9 cellular contexts compared by ENCODE assay signal in the genomic region with DNA sequence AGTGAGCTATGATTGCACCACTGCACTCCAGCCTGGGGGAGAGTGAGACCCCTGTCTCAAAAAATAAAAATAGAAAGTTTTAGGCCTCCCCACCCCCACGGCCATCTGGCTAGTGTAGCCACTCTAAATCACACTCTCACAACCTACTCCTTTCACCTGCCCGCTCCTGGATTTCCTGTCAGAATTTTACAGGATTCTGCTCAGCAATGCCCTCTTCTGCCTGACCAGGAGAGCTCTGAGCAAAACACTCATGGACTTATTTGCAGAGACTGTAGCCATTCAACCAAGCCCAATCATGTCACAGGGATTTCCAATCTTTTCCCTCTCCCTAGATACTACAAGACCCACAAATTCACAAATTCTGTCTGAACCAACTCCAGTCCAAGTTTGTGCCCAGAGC.
A peak's percentile ranks its signal among the peaks of the same experiment; 100 is the strongest.
DNase-seq lines count a peak whose midpoint lies in the region; ATAC-seq, FAIRE-seq and TF ChIP-seq lines count a peak whose summit lies in the region.
"Had no signal": no experiment of that assay in that cellular context is flagged by ENCODE, and none has a peak within 500 bp of the region (broad histone marks: within the 10 kb centered on the region; RNA-seq: fewer than 3 reads in every experiment).

No MANE protein-coding gene starts in this region.

- DNase-seq in Calu3 (peak; percentile 44), cerebellum (ENCODE audit: low spot score) (peak; percentile 73), HepG2 (ENCODE audit: low spot score) (peak; percentile 35), GM19240 (ENCODE audit: insufficient read length, low spot score) (no peak), middle frontal gyrus (ENCODE audit: extremely low spot score, low spot score) (no peak), superior temporal gyrus (ENCODE audit: extremely low spot score) (no peak)
- DNase-seq: GDM1 had no signal

- H3K9ac ChIP-seq in Loucy (ENCODE audit: low read depth, low read length, poor library complexity, severe bottlenecking) = no peak overlapping the region
- H3K9ac ChIP-seq in HepG2 (ENCODE audit: insufficient read depth, low read depth, low read length) = no peak overlapping the region

- TF ChIP-seq POLR2A in HepG2 (IDR thresholded peaks at IDR 0.05; ENCODE audit: insufficient read depth in 1 of 2, low read depth in 2 of 2, low read length in 2 of 2) = no peak

- WGBS in HepG2 (ENCODE audit: low lambda C conversion rate) = 47% methylated on average over 2 of the region's 2 CpGs

- POLR2A ChIA-PET in HepG2 (lab: Yijun Ruan, JAX) = no interaction called here

- no peaks in the 10 kb centered on the region for H3K9me3 Mint-ChIP-seq in Calu3 (ENCODE audit: low read depth, unreplicated experiment)

- TF ChIP-seq CTCF in Calu3 (IDR thresholded peaks at IDR 0.05; ENCODE audit: unreplicated experiment) = no peak
- TF ChIP-seq CTCF in Loucy (conservative IDR thresholded peaks at IDR 0.05; ENCODE audit: low read length) = peak; percentile 23; the same call in 1 of the 2 replicates
- TF ChIP-seq CTCF in HepG2 (CRISPR knock-in tag; IDR thresholded peaks at IDR 0.05) = peak; percentile 71

- TF ChIP-seq EP300 in HepG2 (IDR thresholded peaks at IDR 0.05; ENCODE audit: low read depth in 2 of 2, low read length in 2 of 2) (no peak), HepG2 (CRISPR knock-in tag; IDR thresholded peaks at IDR 0.05; ENCODE audit: borderline replicate concordance) (no peak)

- H3K4me3 ChIP-seq in Loucy (ENCODE audit: low read length, poor library complexity, severe bottlenecking) (no peak overlapping the region), HepG2 (replicated peaks in 1 of 3; ENCODE audit: insufficient read depth in 1 of 3, low read depth in 2 of 3, low read length in 3 of 3) (no peak overlapping the region)

- H4K20me1 ChIP-seq in Loucy (ENCODE audit: insufficient read depth, low read length, poor library complexity, severe bottlenecking) (no peaks in the 10 kb centered on the region), HepG2 (ENCODE audit: insufficient read depth, low read length) (no peaks in the 10 kb centered on the region)

- FAIRE-seq in HepG2 (lab: Jason Lieb, UNC) = peak; percentile 60

- BruUV-seq in Calu3 (replicated peaks; lab: Mats Ljungman, UMichigan) (no TSS peak), HepG2 (replicated peaks; lab: Mats Ljungman, UMichigan) (no TSS peak)

- H2AFZ ChIP-seq in Loucy (ENCODE audit: low read length) (no peak overlapping the region), HepG2 (ENCODE audit: low read length) (no peak overlapping the region)

- intact Hi-C loops in Calu3 (cut with micrococcal nuclease; ENCODE audit: unreplicated experiment) (no loop called here), HepG2 (cut with micrococcal nuclease; ENCODE audit: unreplicated experiment) (no loop called here)

- H3K4me2 ChIP-seq in Loucy (ENCODE audit: low read depth, low read length, poor library complexity, severe bottlenecking) = no peak overlapping the region
- no peak overlapping the region for H3K4me2 ChIP-seq in HepG2 (ENCODE audit: low read depth, low read length)

- no peaks in the 10 kb centered on the region for H3F3A ChIP-seq in Loucy (ENCODE audit: low read depth)

- CTCF ChIA-PET in Calu3 (lab: Charles Lee) (interaction anchor here (0.5 to 1.6 kb wide), 8 partner anchors 19 to 1192 kb away, joined by 3 to 7 read pairs (median 4); no protein-coding TSS in a partner anchor), HepG2 (lab: Yijun Ruan, JAX; ENCODE audit: low intra/inter-chr PET ratio, low total read pairs) (no interaction called here)

- H3K27me3 Mint-ChIP-seq in Calu3 (ENCODE audit: unreplicated experiment) = no peaks in the 10 kb centered on the region

- no peaks in the 10 kb centered on the region for H3K36me3 ChIP-seq in Loucy (ENCODE audit: insufficient read depth, low read length)
- H3K36me3 ChIP-seq in HepG2 (replicated peaks in 1 of 2; ENCODE audit: control insufficient read depth in 1 of 2, insufficient read depth in 2 of 2, low read length in 2 of 2) = no peaks in the 10 kb centered on the region

- no peaks in the 10 kb centered on the region for H3K9me2 ChIP-seq in Loucy (replicated peaks; ENCODE audit: low read depth, low read length)

- no peaks in the 10 kb centered on the region for H3K9me3 ChIP-seq in Loucy (ENCODE audit: insufficient read depth, low read depth, low read length)
- H3K9me3 ChIP-seq in HepG2 (ENCODE audit: low read length) = no peaks in the 10 kb centered on the region

- peaks cover 7% of the 10 kb centered on the region for H3K4me1 Mint-ChIP-seq in Calu3 (ENCODE audit: low read depth, unreplicated experiment)

- no peak overlapping the region for H3K27ac ChIP-seq in HepG2 (ENCODE audit: extremely low read length, insufficient read depth, low read length)

- H3K27me3 ChIP-seq in Loucy (ENCODE audit: insufficient read depth, low read length, poor library complexity, severe bottlenecking) (no peaks in the 10 kb centered on the region), HepG2 (ENCODE audit: control insufficient read depth in 1 of 2, insufficient read depth in 2 of 2, low read length in 2 of 2) (no peaks in the 10 kb centered on the region)

- TF ChIP-seq RAD21 in HepG2 (CRISPR knock-in tag; IDR thresholded peaks at IDR 0.05) = no peak

- ATAC-seq in HepG2 (peak; percentile 95), HG03280 (IDR thresholded peaks at IDR 0.05; ENCODE audit: unreplicated experiment) (no peak)

- H3K36me3 Mint-ChIP-seq in Calu3 (ENCODE audit: insufficient read depth, unreplicated experiment) = no peaks in the 10 kb centered on the region

- H3K4me3 Mint-ChIP-seq in Calu3 (ENCODE audit: low read depth, unreplicated experiment) = no peak overlapping the region

- H3K4me1 ChIP-seq in Loucy (ENCODE audit: insufficient read depth, low read length, poor library complexity, severe bottlenecking) (peaks cover 8% of the 10 kb centered on the region), HepG2 (ENCODE audit: insufficient read depth, low read length) (peaks cover 8% of the 10 kb centered on the region; the same call in 1 of the 2 replicates)

- no peak overlapping the region for H3K27ac Mint-ChIP-seq in Calu3 (ENCODE audit: unreplicated experiment)

- in situ Hi-C loops in HepG2 (cut with HindIII; ENCODE audit: extremely low pct_ligation_motif_present, low pct_unique_long_range_greater_than_20kb) = no loop called here

- H3K79me2 ChIP-seq in Loucy (ENCODE audit: insufficient read depth, low read length) (no peaks in the 10 kb centered on the region), HepG2 (ENCODE audit: insufficient read depth, low read length) (no peaks in the 10 kb centered on the region)

TF ChIP-seq in HepG2, 621 proteins besides CTCF, POLR2A, EP300 and RAD21 (continues in another document):
- TF ChIP-seq ESRRA (CRISPR knock-in tag; IDR thresholded peaks at IDR 0.05; ENCODE audit: low read depth) = no peak
- TF ChIP-seq SOX6 (IDR thresholded peaks at IDR 0.05) = no peak
- TF ChIP-seq SOX6 (CRISPR knock-in tag; IDR thresholded peaks at IDR 0.05) = peak; percentile 45; the same call in 1 of the 2 replicates
- TF ChIP-seq, protein P1, sequence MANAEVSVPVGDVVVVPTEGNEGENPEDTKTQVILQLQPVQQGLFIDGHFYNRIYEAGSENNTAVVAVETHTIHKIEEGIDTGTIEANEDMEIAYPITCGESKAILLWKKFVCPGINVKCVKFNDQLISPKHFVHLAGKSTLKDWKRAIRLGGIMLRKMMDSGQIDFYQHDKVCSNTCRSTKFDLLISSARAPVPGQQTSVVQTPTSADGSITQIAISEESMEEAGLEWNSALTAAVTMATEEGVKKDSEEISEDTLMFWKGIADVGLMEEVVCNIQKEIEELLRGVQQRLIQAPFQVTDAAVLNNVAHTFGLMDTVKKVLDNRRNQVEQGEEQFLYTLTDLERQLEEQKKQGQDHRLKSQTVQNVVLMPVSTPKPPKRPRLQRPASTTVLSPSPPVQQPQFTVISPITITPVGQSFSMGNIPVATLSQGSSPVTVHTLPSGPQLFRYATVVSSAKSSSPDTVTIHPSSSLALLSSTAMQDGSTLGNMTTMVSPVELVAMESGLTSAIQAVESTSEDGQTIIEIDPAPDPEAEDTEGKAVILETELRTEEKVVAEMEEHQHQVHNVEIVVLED (CRISPR knock-in tag; IDR thresholded peaks at IDR 0.05; ENCODE audit: borderline replicate concordance) = no peak
- no peak for TF ChIP-seq SMAD9 (CRISPR knock-in tag; IDR thresholded peaks at IDR 0.05)
- TF ChIP-seq, protein P2, sequence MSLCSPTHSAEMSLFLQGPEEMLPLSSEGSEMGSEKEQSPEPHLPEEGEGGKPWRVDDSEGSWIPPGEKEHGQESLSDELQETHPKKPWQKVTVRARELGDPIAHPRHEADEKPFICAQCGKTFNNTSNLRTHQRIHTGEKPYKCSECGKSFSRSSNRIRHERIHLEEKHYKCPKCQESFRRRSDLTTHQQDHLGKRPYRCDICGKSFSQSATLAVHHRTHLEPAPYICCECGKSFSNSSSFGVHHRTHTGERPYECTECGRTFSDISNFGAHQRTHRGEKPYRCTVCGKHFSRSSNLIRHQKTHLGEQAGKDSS (CRISPR knock-in tag; IDR thresholded peaks at IDR 0.05; ENCODE audit: borderline replicate concordance, low read depth) = no peak
- TF ChIP-seq, protein P3, sequence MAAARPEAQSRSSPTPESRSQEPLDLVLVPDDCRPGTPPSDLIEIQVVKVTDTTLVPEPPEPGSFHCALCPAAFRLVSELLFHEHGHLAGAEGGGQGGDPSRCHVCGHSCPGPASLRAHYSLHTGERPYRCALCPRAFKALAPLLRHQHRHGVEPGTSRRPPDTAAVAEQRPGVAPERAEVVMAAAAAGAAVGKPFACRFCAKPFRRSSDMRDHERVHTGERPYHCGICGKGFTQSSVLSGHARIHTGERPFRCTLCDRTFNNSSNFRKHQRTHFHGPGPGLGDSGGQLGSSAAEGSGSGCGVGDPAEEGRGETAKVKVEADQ (CRISPR knock-in tag; IDR thresholded peaks at IDR 0.05; ENCODE audit: borderline replicate concordance) = no peak
- TF ChIP-seq RBM39 (IDR thresholded peaks at IDR 0.05; ENCODE audit: low read depth, low read length, poor library complexity, severe bottlenecking) = no peak
- peak; percentile 28; the same call in 1 of the 2 replicates for TF ChIP-seq GATAD2A (CRISPR knock-in tag; IDR thresholded peaks at IDR 0.05)
- TF ChIP-seq ATF1 (CRISPR knock-in tag; IDR thresholded peaks at IDR 0.05) = no peak
- TF ChIP-seq KDM2A (CRISPR knock-in tag; IDR thresholded peaks at IDR 0.05; ENCODE audit: borderline replicate concordance, low read depth) = no peak
- no peak for TF ChIP-seq MED13 (CRISPR knock-in tag; IDR thresholded peaks at IDR 0.05)
- no peak for TF ChIP-seq HNRNPH1 (optimal IDR thresholded peaks at IDR 0.05; ENCODE audit: low read depth, low read length)
- TF ChIP-seq KLF11 (CRISPR knock-in tag; IDR thresholded peaks at IDR 0.05) = no peak
- peak; percentile 63 for TF ChIP-seq SMC3 (IDR thresholded peaks at IDR 0.05; ENCODE audit: low read length)
- peak; percentile 53 for TF ChIP-seq ZMYM4 (CRISPR knock-in tag; IDR thresholded peaks at IDR 0.05)
- TF ChIP-seq ZNF337 (CRISPR knock-in tag; IDR thresholded peaks at IDR 0.05; ENCODE audit: borderline replicate concordance, low read depth) = no peak
- TF ChIP-seq ZNF333 (CRISPR knock-in tag; IDR thresholded peaks at IDR 0.05; ENCODE audit: borderline replicate concordance) = no peak

Comparison
In these comparisons a context has a peak if more than half of its experiments do, and no peak if none do; other contexts are left out.
1. DNase-seq: peak in Calu3 (single experiment), cerebellum (single experiment) and HepG2 (single experiment); none in GM19240 (single experiment), middle frontal gyrus (single experiment) and superior temporal gyrus (single experiment).